Comparison of ENCODE assay signal across 8 cellular contexts in the genomic region with DNA sequence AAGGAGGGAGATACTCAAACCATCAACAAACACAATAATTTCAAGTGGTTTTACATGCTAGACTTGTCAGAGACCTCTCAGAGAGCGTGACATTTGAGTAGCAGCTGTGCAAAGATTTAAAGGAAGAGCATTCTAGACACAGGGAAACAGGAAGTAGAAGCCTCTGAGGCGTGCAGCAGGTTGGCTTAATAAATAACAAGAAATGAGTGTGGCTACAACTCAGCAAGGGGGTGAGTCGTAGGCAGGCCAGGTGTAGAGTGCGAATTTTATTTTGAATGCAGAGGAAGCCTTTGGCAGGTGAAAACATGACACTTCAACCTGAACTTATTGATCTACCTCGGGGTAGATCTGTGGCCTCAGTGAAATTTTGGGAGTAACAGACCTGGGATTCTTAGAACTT.
A peak's percentile ranks its signal among the peaks of the same experiment; 100 is the strongest.
DNase-seq lines count a peak whose midpoint lies in the region; ATAC-seq and TF ChIP-seq lines count a peak whose summit lies in the region.

No MANE protein-coding gene starts in this region.

- no peak for DNase-seq in activated naive CD4-positive, alpha-beta T cell treated with anti-CD3 and anti-CD28 coated beads, Interleukin-2, amount 50 U/mL, for 72 hours (ENCODE audit: low spot score in 2 of 2)
- no peak for DNase-seq in activated naive CD4-positive, alpha-beta T cell (lab: John Stamatoyannopoulos, UW)
- DNase-seq in NCI-H345 (lab: John Stamatoyannopoulos, UW) (peak; percentile 75), mucosa of descending colon (peak in 1 of 3 donors; percentile 46), posterior cingulate gyrus (no peak), putamen (ENCODE audit: low spot score) (no peak)

- peaks cover 6% of the 10 kb centered on the region for H3K4me1 ChIP-seq in mucosa of descending colon (ENCODE audit: low read depth)

- no peak overlapping the region for H3K4me3 ChIP-seq in mucosa of descending colon

- H3K9me3 ChIP-seq in mucosa of descending colon: no peaks in the 10 kb centered on the region

- no peaks in the 10 kb centered on the region for H3K36me3 ChIP-seq in mucosa of descending colon (ENCODE audit: low read depth)

- ATAC-seq in activated naive CD4-positive, alpha-beta T cell treated with anti-CD3 and anti-CD28 coated beads, Interleukin-2, amount 50 U/mL, for 72 hours: peak; percentile 16 to 40
- ATAC-seq in HG02798 (IDR thresholded peaks at IDR 0.05; ENCODE audit: poor library complexity, unreplicated experiment) (peak; percentile 77), mucosa of descending colon (peak; percentile 95), GM19035 (IDR thresholded peaks at IDR 0.05; ENCODE audit: unreplicated experiment) (no peak)

- no peaks in the 10 kb centered on the region for H3K9me3 Mint-ChIP-seq in activated naive CD4-positive, alpha-beta T cell treated with anti-CD3 and anti-CD28 coated beads, Interleukin-2, amount 50 U/mL, for 72 hours

- intact Hi-C loops in mucosa of descending colon (cut with DNase I, micrococcal nuclease) (no loop called here), posterior cingulate gyrus (cut with DNase I) (no loop called here)

- no peak overlapping the region for H3K27ac Mint-ChIP-seq in activated naive CD4-positive, alpha-beta T cell treated with anti-CD3 and anti-CD28 coated beads, Interleukin-2, amount 50 U/mL, for 72 hours

- H3K36me3 Mint-ChIP-seq in activated naive CD4-positive, alpha-beta T cell treated with anti-CD3 and anti-CD28 coated beads, Interleukin-2, amount 50 U/mL, for 72 hours: no peaks in the 10 kb centered on the region

- no peak for TF ChIP-seq CTCF in mucosa of descending colon (IDR thresholded peaks at IDR 0.05)
